In the genomic region with DNA sequence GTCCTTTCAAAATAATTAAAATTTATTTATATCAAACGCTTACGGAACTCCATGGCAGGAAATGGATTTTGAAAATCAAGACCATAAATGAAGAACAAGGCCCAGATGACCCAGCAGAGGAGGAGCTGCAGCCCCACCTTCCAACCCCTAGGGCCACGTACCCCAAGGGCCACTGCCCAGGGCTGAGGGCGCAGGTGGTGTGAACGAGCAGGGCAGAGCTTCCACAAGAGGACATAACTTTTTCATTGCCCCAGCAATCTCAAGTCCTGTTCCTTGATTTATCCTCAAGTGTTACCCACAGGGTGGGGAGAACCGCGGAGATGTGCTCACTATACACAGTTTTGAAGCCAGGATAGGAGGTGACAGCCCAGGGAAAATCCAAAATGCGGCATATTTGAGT, we compare ENCODE assay signal across 1 cellular context.
TF ChIP-seq lines count a peak whose summit lies in the region.

No MANE protein-coding gene starts in this region.

TF ChIP-seq in GM23338, 12 proteins besides CTCF, POLR2A, EP300 and RAD21 (continued from another document):
- TF ChIP-seq, protein P1, sequence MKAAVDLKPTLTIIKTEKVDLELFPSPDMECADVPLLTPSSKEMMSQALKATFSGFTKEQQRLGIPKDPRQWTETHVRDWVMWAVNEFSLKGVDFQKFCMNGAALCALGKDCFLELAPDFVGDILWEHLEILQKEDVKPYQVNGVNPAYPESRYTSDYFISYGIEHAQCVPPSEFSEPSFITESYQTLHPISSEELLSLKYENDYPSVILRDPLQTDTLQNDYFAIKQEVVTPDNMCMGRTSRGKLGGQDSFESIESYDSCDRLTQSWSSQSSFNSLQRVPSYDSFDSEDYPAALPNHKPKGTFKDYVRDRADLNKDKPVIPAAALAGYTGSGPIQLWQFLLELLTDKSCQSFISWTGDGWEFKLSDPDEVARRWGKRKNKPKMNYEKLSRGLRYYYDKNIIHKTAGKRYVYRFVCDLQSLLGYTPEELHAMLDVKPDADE (IDR thresholded peaks at IDR 0.05), result no peak
- TF ChIP-seq ZNF114 (CRISPR knock-in tag; IDR thresholded peaks at IDR 0.05) (no peak), EZH2phosphoT487 (IDR thresholded peaks at IDR 0.05; ENCODE audit: unreplicated experiment) (no peak), CREB1 (CRISPR knock-in tag; IDR thresholded peaks at IDR 0.05; ENCODE audit: low read depth) (no peak)
TF ChIP-seq in GM23338: peak in this region for 0.
